In the genomic region with DNA sequence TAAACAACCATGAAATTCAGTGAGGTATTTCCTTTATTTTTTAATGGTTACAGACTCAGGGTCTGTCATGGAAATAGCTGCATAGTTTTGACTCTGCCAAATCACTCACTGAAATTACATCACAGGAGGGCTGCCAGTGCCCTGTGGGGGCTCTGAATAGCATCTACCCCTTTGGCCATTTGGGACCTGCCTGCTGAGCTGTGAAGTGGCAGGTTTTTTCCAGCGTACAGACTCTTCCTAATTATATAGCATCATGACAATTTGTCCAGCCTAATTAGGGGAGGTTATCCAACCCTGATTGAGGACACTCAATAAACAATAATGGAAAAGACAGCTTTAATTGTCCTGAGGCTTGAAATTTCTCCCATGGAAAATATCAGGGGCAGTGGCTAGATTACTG, we compare ENCODE assay signal across 20 cellular contexts. TPM values are rescaled to one million over a fixed set of nuclear protein-coding genes. Genes with fewer than 3 reads are reported as not detected.
DNase-seq lines count a peak whose midpoint lies in the region; ATAC-seq and TF ChIP-seq lines count a peak whose summit lies in the region.
"Had no signal": no experiment of that assay in that cellular context is flagged by ENCODE, and none has a peak within 500 bp of the region (broad histone marks: within the 10 kb centered on the region; RNA-seq: fewer than 3 reads in every experiment).

No MANE protein-coding gene starts in this region.

- H3K27me3 Mint-ChIP-seq in activated CD4-positive, alpha-beta T cell treated with anti-CD3 and anti-CD28 coated beads for 36 hours: peaks cover 43% of the 10 kb centered on the region
- H3K27me3 Mint-ChIP-seq in activated CD8-positive, alpha-beta T cell treated with anti-CD3 and anti-CD28 coated beads for 36 hours: peaks cover 53% of the 10 kb centered on the region

- H2BK5ac ChIP-seq in mesendoderm (ENCODE audit: low read length): no peak overlapping the region

- H3K27ac ChIP-seq in A673 (ENCODE audit: low read depth, low read length, poor library complexity, severe bottlenecking) (no peak overlapping the region), HCT116 (ENCODE audit: low read depth, low read length) (no peak overlapping the region), mesendoderm (ENCODE audit: low read depth, low read length) (no peak overlapping the region)
- H3K27ac ChIP-seq: A549 had no signal

- TF ChIP-seq POLR2A in HCT116 (IDR thresholded peaks at IDR 0.05; ENCODE audit: borderline replicate concordance, extremely low read depth, insufficient read depth, insufficient read length): no peak

- RAD21 ChIA-PET in HCT116 (lab: Charles Lee; ENCODE audit: low non-redundant PET in 1 of 2, low total read pairs in 2 of 2, uncharacterized antibody in 2 of 2, unreplicated experiment in 2 of 2): no interaction called here

- no peaks in the 10 kb centered on the region for H3K9me2 ChIP-seq in HCT116 (ENCODE audit: insufficient read depth)

- no peak overlapping the region for H3K4me3 Mint-ChIP-seq in activated CD4-positive, alpha-beta T cell treated with anti-CD3 and anti-CD28 coated beads for 36 hours
- no peak overlapping the region for H3K4me3 Mint-ChIP-seq in activated CD8-positive, alpha-beta T cell treated with anti-CD3 and anti-CD28 coated beads for 36 hours

- H2AFZ ChIP-seq in HCT116 (ENCODE audit: low read depth, low read length, poor library complexity, severe bottlenecking): peak overlapping the region; percentile 3

- no CpG with 5 or more reads among the region's 1 CpG for WGBS in mesendoderm (ENCODE audit: extremely low coverage, insufficient coverage, low lambda C conversion rate)

- POLR2A ChIA-PET in A673 (lab: Charles Lee; ENCODE audit: low non-redundant PET): no interaction called here
- POLR2A ChIA-PET in HCT116 (lab: Charles Lee): no interaction called here
- POLR2A ChIA-PET in activated CD4-positive, alpha-beta T cell treated with anti-CD3 and anti-CD28 coated beads for 36 hours (lab: Charles Lee): no interaction called here
- POLR2A ChIA-PET in activated CD8-positive, alpha-beta T cell treated with anti-CD3 and anti-CD28 coated beads for 36 hours (lab: Charles Lee): no interaction called here

- H3K79me1 ChIP-seq in mesendoderm (ENCODE audit: low read length): no peaks in the 10 kb centered on the region

- peaks cover 10% of the 10 kb centered on the region for H3K4me1 ChIP-seq in A673 (ENCODE audit: insufficient read depth, low read length, poor library complexity, severe bottlenecking)
- H3K4me1 ChIP-seq in HCT116 (ENCODE audit: control insufficient read depth in 1 of 2, insufficient read depth in 2 of 2, low read length in 2 of 2): peaks cover 0 to 18% of the 10 kb centered on the region in 2 experiments; a peak in 3 of 4 replicates
- peaks cover 6% of the 10 kb centered on the region for H3K4me1 ChIP-seq in mesendoderm (ENCODE audit: control insufficient read depth, low read depth, low read length)

- intact Hi-C loops in A673 (cut with micrococcal nuclease; ENCODE audit: unreplicated experiment): no loop called here
- intact Hi-C loops in HCT116 (cut with micrococcal nuclease): no loop called here
- intact Hi-C loops in activated CD4-positive, alpha-beta T cell treated with anti-CD3 and anti-CD28 coated beads for 36 hours (cut with DNase I, micrococcal nuclease): no loop called here
- intact Hi-C loops in activated CD8-positive, alpha-beta T cell treated with anti-CD3 and anti-CD28 coated beads for 36 hours (cut with micrococcal nuclease): no loop called here

- H2BK120ac ChIP-seq in mesendoderm (ENCODE audit: low read depth, low read length): no peak overlapping the region

- no peak overlapping the region for H4K5ac ChIP-seq in mesendoderm (ENCODE audit: low read length)

- CTCF ChIA-PET in A673 (lab: Charles Lee) (no interaction called here), HCT116 (lab: Charles Lee) (no interaction called here)
- CTCF ChIA-PET in activated CD4-positive, alpha-beta T cell treated with anti-CD3 and anti-CD28 coated beads for 36 hours (lab: Charles Lee): no interaction called here
- CTCF ChIA-PET in activated CD8-positive, alpha-beta T cell treated with anti-CD3 and anti-CD28 coated beads for 36 hours (lab: Charles Lee): no interaction called here

- H3K9me3 ChIP-seq in A673 (ENCODE audit: low read depth, low read length, poor library complexity, severe bottlenecking) (no peaks in the 10 kb centered on the region), HCT116 (ENCODE audit: control insufficient read depth in 1 of 2, insufficient read depth in 1 of 2, low read depth in 1 of 2, low read length in 2 of 2) (no peaks in the 10 kb centered on the region)
- H3K9me3 ChIP-seq: A549 had no signal

- DNase-seq in A673 (ENCODE audit: low spot score): peak; percentile 7
- DNase-seq in HCT116 (ENCODE audit: low read depth, low spot score): no peak
- DNase-seq in NCI-H69 (lab: John Stamatoyannopoulos, UW): peak; percentile 97
- peak; percentile 58 for DNase-seq in mesendoderm
- no peak for DNase-seq in activated CD4-positive, alpha-beta T cell treated with anti-CD3 and anti-CD28 coated beads for 36 hours
- DNase-seq in activated CD8-positive, alpha-beta T cell treated with anti-CD3 and anti-CD28 coated beads for 36 hours: no peak
- DNase-seq: C1 segment of cervical spinal cord; DND-41; GDM1; Kasumi-1; MM.1S; NCI-H1092 treated with DMSO at 0.1 percent for 48 hours; NCI-H2227 treated with DMSO at 0.1 percent for 48 hours; NCI-H524; NK-92 treated with Interleukin-12 subunit alpha and Interleukin-12 subunit beta, amount 100 ng/mL, for 24 hours; OCI-M1; SHP77 treated with DMSO at 0.1 percent for 48 hours had no signal

- H3K36me3 ChIP-seq in A673 (ENCODE audit: insufficient read depth, low read length, poor library complexity, severe bottlenecking) (peaks cover 4% of the 10 kb centered on the region), HCT116 (ENCODE audit: control insufficient read depth in 1 of 2, insufficient read depth in 2 of 2, low read length in 2 of 2) (no peaks in the 10 kb centered on the region), mesendoderm (ENCODE audit: control insufficient read depth, insufficient read depth, low read length) (no peaks in the 10 kb centered on the region)

- BruUV-seq in A673 (replicated peaks; lab: Mats Ljungman, UMichigan): no TSS peak
- BruUV-seq in HCT116 (replicated peaks; lab: Mats Ljungman, UMichigan): no TSS peak

- TF ChIP-seq CTCF in A673 (conservative IDR thresholded peaks at IDR 0.05; ENCODE audit: low read depth, low read length) (no peak), HCT116 (IDR thresholded peaks at IDR 0.05 in 2 of 3, conservative IDR thresholded peaks at IDR 0.05 in 1 of 3; ENCODE audit: borderline replicate concordance in 1 of 3, insufficient read depth in 1 of 3, low read depth in 2 of 3, low read length in 2 of 3) (no peak)
- TF ChIP-seq CTCF in activated CD8-positive, alpha-beta T cell treated with anti-CD3 and anti-CD28 coated beads for 36 hours (IDR thresholded peaks at IDR 0.05): no peak

- H3K36me3 Mint-ChIP-seq in activated CD4-positive, alpha-beta T cell treated with anti-CD3 and anti-CD28 coated beads for 36 hours (ENCODE audit: low read depth): no peaks in the 10 kb centered on the region
- no peaks in the 10 kb centered on the region for H3K36me3 Mint-ChIP-seq in activated CD8-positive, alpha-beta T cell treated with anti-CD3 and anti-CD28 coated beads for 36 hours (ENCODE audit: low read depth)

- no peak overlapping the region for H3K27ac Mint-ChIP-seq in activated CD4-positive, alpha-beta T cell treated with anti-CD3 and anti-CD28 coated beads for 36 hours
- no peak overlapping the region for H3K27ac Mint-ChIP-seq in activated CD8-positive, alpha-beta T cell treated with anti-CD3 and anti-CD28 coated beads for 36 hours

- H3K4me1 Mint-ChIP-seq in activated CD4-positive, alpha-beta T cell treated with anti-CD3 and anti-CD28 coated beads for 36 hours: peaks cover 11% of the 10 kb centered on the region
- peaks cover 13% of the 10 kb centered on the region for H3K4me1 Mint-ChIP-seq in activated CD8-positive, alpha-beta T cell treated with anti-CD3 and anti-CD28 coated beads for 36 hours (ENCODE audit: low read depth)

- H2BK15ac ChIP-seq in mesendoderm (replicated peaks; ENCODE audit: low read depth): no peak overlapping the region

- H3K9me3 Mint-ChIP-seq in activated CD4-positive, alpha-beta T cell treated with anti-CD3 and anti-CD28 coated beads for 36 hours (ENCODE audit: low read depth): no peaks in the 10 kb centered on the region
- no peaks in the 10 kb centered on the region for H3K9me3 Mint-ChIP-seq in activated CD8-positive, alpha-beta T cell treated with anti-CD3 and anti-CD28 coated beads for 36 hours

- H3K4me3 ChIP-seq in A673 (ENCODE audit: low read depth, low read length, poor library complexity, severe bottlenecking) (no peak overlapping the region), HCT116 (replicated peaks in 1 of 2; ENCODE audit: low read depth in 1 of 2, low read length in 2 of 2) (no peak overlapping the region), mesendoderm (ENCODE audit: low read length) (no peak overlapping the region)
- H3K4me3 ChIP-seq: A549, GM12878 had no signal

- no peak overlapping the region for H3K18ac ChIP-seq in mesendoderm (ENCODE audit: low read length)

- H2AK5ac ChIP-seq in mesendoderm (ENCODE audit: low read length): no peak overlapping the region

- H3K4ac ChIP-seq in mesendoderm (ENCODE audit: low read depth, low read length): no peak overlapping the region

- H3K23ac ChIP-seq in mesendoderm (ENCODE audit: low read length): no peak overlapping the region

- H3K27me3 ChIP-seq in A673 (replicated peaks; ENCODE audit: insufficient read depth, low read depth, low read length, poor library complexity) (no peaks in the 10 kb centered on the region), HCT116 (ENCODE audit: insufficient read depth, low read length) (no peaks in the 10 kb centered on the region), mesendoderm (ENCODE audit: insufficient read depth, low read length, poor library complexity) (no peaks in the 10 kb centered on the region)

- no peak for TF ChIP-seq RAD21 in HCT116 (IDR thresholded peaks at IDR 0.05; ENCODE audit: low read depth)

- no peak for ATAC-seq in HCT116
- no peak for ATAC-seq in activated CD4-positive, alpha-beta T cell treated with anti-CD3 and anti-CD28 coated beads for 36 hours
- ATAC-seq in GM19467 (IDR thresholded peaks at IDR 0.05; ENCODE audit: unreplicated experiment): no peak
- ATAC-seq in activated CD8-positive, alpha-beta T cell treated with anti-CD3 and anti-CD28 coated beads for 36 hours: no peak
- ATAC-seq: A549, GM12878 had no signal

- H3K4me2 ChIP-seq in HCT116 (ENCODE audit: low read length) (no peak overlapping the region), mesendoderm (ENCODE audit: low read length) (no peak overlapping the region)
- H3K4me2 ChIP-seq: A549 had no signal

- H3K79me2 ChIP-seq in HCT116 (ENCODE audit: insufficient read depth, low read length): no peaks in the 10 kb centered on the region
- H3K79me2 ChIP-seq in mesendoderm (ENCODE audit: control insufficient read depth, insufficient read depth, low read length): peaks cover 6% of the 10 kb centered on the region

- no peaks in the 10 kb centered on the region for H4K20me1 ChIP-seq in HCT116 (ENCODE audit: insufficient read depth)

- H3K56ac ChIP-seq in mesendoderm (ENCODE audit: low read length): no peak overlapping the region

- no peak overlapping the region for H4K8ac ChIP-seq in mesendoderm (ENCODE audit: low read depth, low read length)

- H3K9ac ChIP-seq in HCT116 (ENCODE audit: low read length) (no peak overlapping the region), mesendoderm (ENCODE audit: low read length) (no peak overlapping the region)

RNA-seq across cellular contexts. Expression of gene COCH, which starts 1.8 kb away (rescaled TPM):
- total RNA-seq in A673 (2021) (70.8 and 87.6 TPM in 2 replicates), HCT116 (2021; ENCODE audit: unreplicated experiment) (6.7 TPM)
- polyA plus RNA-seq in HCT116 (2012): 4.7 and 6.6 TPM in 2 replicates
- polyA plus RNA-seq in mesendoderm (2013, experiment 1 of 2): 56.5 TPM
- polyA plus RNA-seq in mesendoderm (2013, experiment 2 of 2): 54.0 TPM
- total RNA-seq in activated CD4-positive, alpha-beta T cell treated with anti-CD3 and anti-CD28 coated beads for 36 hours: 1 to 10 TPM in 1 of 2 experiments, under 1 TPM in 1; 0.94 to 1.1 TPM
- total RNA-seq in activated CD8-positive, alpha-beta T cell treated with anti-CD3 and anti-CD28 coated beads for 36 hours: 1 to 10 TPM; 5.8 TPM

Comparison
In these comparisons a context has a peak if more than half of its experiments do, and no peak if none do; other contexts are left out.
1. DNase-seq: peak in A673 (single experiment), NCI-H69 (single experiment) and mesendoderm (single experiment); none in HCT116 (single experiment), activated CD4-positive, alpha-beta T cell treated with anti-CD3 and anti-CD28 coated beads for 36 hours (single experiment) and activated CD8-positive, alpha-beta T cell treated with anti-CD3 and anti-CD28 coated beads for 36 hours (single experiment).